Comparison of ENCODE assay signal across 1 cellular context in genomic region chr1:150551784-150552691, GRCh38.
TF ChIP-seq lines count a peak whose summit lies in the region.

No MANE protein-coding gene starts in this region.

TF ChIP-seq in K562, 482 proteins besides CTCF, POLR2A, EP300 and RAD21 (continued from another document and continues in another):
- TF ChIP-seq TFE3 (CRISPR knock-in tag; IDR thresholded peaks at IDR 0.05) = no peak
- TF ChIP-seq, protein P1, sequence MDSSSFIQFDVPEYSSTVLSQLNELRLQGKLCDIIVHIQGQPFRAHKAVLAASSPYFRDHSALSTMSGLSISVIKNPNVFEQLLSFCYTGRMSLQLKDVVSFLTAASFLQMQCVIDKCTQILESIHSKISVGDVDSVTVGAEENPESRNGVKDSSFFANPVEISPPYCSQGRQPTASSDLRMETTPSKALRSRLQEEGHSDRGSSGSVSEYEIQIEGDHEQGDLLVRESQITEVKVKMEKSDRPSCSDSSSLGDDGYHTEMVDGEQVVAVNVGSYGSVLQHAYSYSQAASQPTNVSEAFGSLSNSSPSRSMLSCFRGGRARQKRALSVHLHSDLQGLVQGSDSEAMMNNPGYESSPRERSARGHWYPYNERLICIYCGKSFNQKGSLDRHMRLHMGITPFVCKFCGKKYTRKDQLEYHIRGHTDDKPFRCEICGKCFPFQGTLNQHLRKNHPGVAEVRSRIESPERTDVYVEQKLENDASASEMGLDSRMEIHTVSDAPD (CRISPR knock-in tag; IDR thresholded peaks at IDR 0.05) = no peak
- TF ChIP-seq, protein P2, sequence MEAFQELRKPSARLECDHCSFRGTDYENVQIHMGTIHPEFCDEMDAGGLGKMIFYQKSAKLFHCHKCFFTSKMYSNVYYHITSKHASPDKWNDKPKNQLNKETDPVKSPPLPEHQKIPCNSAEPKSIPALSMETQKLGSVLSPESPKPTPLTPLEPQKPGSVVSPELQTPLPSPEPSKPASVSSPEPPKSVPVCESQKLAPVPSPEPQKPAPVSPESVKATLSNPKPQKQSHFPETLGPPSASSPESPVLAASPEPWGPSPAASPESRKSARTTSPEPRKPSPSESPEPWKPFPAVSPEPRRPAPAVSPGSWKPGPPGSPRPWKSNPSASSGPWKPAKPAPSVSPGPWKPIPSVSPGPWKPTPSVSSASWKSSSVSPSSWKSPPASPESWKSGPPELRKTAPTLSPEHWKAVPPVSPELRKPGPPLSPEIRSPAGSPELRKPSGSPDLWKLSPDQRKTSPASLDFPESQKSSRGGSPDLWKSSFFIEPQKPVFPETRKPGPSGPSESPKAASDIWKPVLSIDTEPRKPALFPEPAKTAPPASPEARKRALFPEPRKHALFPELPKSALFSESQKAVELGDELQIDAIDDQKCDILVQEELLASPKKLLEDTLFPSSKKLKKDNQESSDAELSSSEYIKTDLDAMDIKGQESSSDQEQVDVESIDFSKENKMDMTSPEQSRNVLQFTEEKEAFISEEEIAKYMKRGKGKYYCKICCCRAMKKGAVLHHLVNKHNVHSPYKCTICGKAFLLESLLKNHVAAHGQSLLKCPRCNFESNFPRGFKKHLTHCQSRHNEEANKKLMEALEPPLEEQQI (IDR thresholded peaks at IDR 0.05) = no peak
- TF ChIP-seq, protein P3, sequence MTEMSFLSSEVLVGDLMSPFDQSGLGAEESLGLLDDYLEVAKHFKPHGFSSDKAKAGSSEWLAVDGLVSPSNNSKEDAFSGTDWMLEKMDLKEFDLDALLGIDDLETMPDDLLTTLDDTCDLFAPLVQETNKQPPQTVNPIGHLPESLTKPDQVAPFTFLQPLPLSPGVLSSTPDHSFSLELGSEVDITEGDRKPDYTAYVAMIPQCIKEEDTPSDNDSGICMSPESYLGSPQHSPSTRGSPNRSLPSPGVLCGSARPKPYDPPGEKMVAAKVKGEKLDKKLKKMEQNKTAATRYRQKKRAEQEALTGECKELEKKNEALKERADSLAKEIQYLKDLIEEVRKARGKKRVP (CRISPR knock-in tag; IDR thresholded peaks at IDR 0.05) = 0 out of 2 replicates have a peak, but pooled peaks have one; percentile 37
- no peak for TF ChIP-seq KDM2B (CRISPR knock-in tag; IDR thresholded peaks at IDR 0.05)
- no peak for TF ChIP-seq ZNF644 (tag; IDR thresholded peaks at IDR 0.05; ENCODE audit: low read depth)
- no peak; the same call in 1 of the 2 replicates for TF ChIP-seq PML (IDR thresholded peaks at IDR 0.05; ENCODE audit: low read length)
- no peak for TF ChIP-seq PURB (CRISPR knock-in tag; IDR thresholded peaks at IDR 0.05; ENCODE audit: low read depth)
- no peak for TF ChIP-seq MCM5 (IDR thresholded peaks at IDR 0.05; ENCODE audit: low read depth)
- TF ChIP-seq E4F1 (CRISPR knock-in tag; IDR thresholded peaks at IDR 0.05; ENCODE audit: borderline replicate concordance) = no peak
- TF ChIP-seq ZNF609 (CRISPR knock-in tag; IDR thresholded peaks at IDR 0.05; ENCODE audit: borderline replicate concordance) = no peak
- TF ChIP-seq ZBTB11 (CRISPR knock-in tag; IDR thresholded peaks at IDR 0.05) = peak in 1 of 3 experiments; percentile 50; a peak in 1 of 6 replicates
- no peak for TF ChIP-seq POLR3G (IDR thresholded peaks at IDR 0.05; ENCODE audit: extremely low read depth, insufficient read length, insufficient replicate concordance)
- peak; percentile 18 to 38; a peak in 2 of 4 replicates for TF ChIP-seq NRF1 (conservative IDR thresholded peaks at IDR 0.05 in 1 of 2, IDR thresholded peaks at IDR 0.05 in 1 of 2)
- TF ChIP-seq FOS (IDR thresholded peaks at IDR 0.05; ENCODE audit: extremely low read depth, insufficient read length) = no peak
- TF ChIP-seq SAFB (IDR thresholded peaks at IDR 0.05; ENCODE audit: borderline replicate concordance, low read depth, low read length) = no peak
- peak; percentile 82 for TF ChIP-seq SMARCA4 (IDR thresholded peaks at IDR 0.05)
- TF ChIP-seq PHF8 (IDR thresholded peaks at IDR 0.05; ENCODE audit: borderline replicate concordance, low read length) = no peak
- TF ChIP-seq MTF1 (CRISPR knock-in tag; IDR thresholded peaks at IDR 0.05; ENCODE audit: borderline replicate concordance) = no peak
- TF ChIP-seq, protein P4, sequence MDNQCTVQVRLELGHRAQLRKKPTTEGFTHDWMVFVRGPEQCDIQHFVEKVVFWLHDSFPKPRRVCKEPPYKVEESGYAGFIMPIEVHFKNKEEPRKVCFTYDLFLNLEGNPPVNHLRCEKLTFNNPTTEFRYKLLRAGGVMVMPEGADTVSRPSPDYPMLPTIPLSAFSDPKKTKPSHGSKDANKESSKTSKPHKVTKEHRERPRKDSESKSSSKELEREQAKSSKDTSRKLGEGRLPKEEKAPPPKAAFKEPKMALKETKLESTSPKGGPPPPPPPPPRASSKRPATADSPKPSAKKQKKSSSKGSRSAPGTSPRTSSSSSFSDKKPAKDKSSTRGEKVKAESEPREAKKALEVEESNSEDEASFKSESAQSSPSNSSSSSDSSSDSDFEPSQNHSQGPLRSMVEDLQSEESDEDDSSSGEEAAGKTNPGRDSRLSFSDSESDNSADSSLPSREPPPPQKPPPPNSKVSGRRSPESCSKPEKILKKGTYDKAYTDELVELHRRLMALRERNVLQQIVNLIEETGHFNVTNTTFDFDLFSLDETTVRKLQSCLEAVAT (IDR thresholded peaks at IDR 0.05) = no peak
- peak; percentile 44; the same call in 1 of the 2 replicates for TF ChIP-seq ETV1 (tag; conservative IDR thresholded peaks at IDR 0.05; ENCODE audit: low read depth)
- no peak for TF ChIP-seq ZNF57 (CRISPR knock-in tag; IDR thresholded peaks at IDR 0.05)
- TF ChIP-seq NFIC (IDR thresholded peaks at IDR 0.05) = no peak
- TF ChIP-seq NCOA2 (IDR thresholded peaks at IDR 0.05; ENCODE audit: partially characterized antibody in 2 of 2) = no peak
- TF ChIP-seq, protein P5, sequence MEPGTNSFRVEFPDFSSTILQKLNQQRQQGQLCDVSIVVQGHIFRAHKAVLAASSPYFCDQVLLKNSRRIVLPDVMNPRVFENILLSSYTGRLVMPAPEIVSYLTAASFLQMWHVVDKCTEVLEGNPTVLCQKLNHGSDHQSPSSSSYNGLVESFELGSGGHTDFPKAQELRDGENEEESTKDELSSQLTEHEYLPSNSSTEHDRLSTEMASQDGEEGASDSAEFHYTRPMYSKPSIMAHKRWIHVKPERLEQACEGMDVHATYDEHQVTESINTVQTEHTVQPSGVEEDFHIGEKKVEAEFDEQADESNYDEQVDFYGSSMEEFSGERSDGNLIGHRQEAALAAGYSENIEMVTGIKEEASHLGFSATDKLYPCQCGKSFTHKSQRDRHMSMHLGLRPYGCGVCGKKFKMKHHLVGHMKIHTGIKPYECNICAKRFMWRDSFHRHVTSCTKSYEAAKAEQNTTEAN (CRISPR knock-in tag; IDR thresholded peaks at IDR 0.05) = no peak
- TF ChIP-seq ZNF41 (CRISPR knock-in tag; conservative IDR thresholded peaks at IDR 0.05) = no peak
- peak; percentile 60; the same call in 1 of the 2 replicates for TF ChIP-seq RUNX1 (IDR thresholded peaks at IDR 0.05; ENCODE audit: low read depth)
- no peak for TF ChIP-seq ZNF76 (CRISPR knock-in tag; IDR thresholded peaks at IDR 0.05; ENCODE audit: borderline replicate concordance)
- TF ChIP-seq RBBP5 (IDR thresholded peaks at IDR 0.05; ENCODE audit: borderline replicate concordance, insufficient read depth, low read length, poor library complexity, severe bottlenecking) = no peak
- no peak for TF ChIP-seq NFIX (CRISPR knock-in tag; IDR thresholded peaks at IDR 0.05; ENCODE audit: low read depth)
- 0 out of 2 replicates have a peak, but pooled peaks have one; percentile 11 for TF ChIP-seq ZNF175 (CRISPR knock-in tag; IDR thresholded peaks at IDR 0.05; ENCODE audit: low read depth)
- no peak for TF ChIP-seq FOXA1 (IDR thresholded peaks at IDR 0.05; ENCODE audit: borderline replicate concordance)
- peak; percentile 84; the same call in 1 of the 2 replicates for TF ChIP-seq GATAD2A (IDR thresholded peaks at IDR 0.05)
- TF ChIP-seq ATF3 (IDR thresholded peaks at IDR 0.05) = peak; percentile 90
- TF ChIP-seq ATF3 (CRISPR knock-in tag; conservative IDR thresholded peaks at IDR 0.05) = 0 out of 2 replicates have a peak, but pooled peaks have one; percentile 16
